8 cellular contexts compared by ENCODE assay signal in the genomic region with DNA sequence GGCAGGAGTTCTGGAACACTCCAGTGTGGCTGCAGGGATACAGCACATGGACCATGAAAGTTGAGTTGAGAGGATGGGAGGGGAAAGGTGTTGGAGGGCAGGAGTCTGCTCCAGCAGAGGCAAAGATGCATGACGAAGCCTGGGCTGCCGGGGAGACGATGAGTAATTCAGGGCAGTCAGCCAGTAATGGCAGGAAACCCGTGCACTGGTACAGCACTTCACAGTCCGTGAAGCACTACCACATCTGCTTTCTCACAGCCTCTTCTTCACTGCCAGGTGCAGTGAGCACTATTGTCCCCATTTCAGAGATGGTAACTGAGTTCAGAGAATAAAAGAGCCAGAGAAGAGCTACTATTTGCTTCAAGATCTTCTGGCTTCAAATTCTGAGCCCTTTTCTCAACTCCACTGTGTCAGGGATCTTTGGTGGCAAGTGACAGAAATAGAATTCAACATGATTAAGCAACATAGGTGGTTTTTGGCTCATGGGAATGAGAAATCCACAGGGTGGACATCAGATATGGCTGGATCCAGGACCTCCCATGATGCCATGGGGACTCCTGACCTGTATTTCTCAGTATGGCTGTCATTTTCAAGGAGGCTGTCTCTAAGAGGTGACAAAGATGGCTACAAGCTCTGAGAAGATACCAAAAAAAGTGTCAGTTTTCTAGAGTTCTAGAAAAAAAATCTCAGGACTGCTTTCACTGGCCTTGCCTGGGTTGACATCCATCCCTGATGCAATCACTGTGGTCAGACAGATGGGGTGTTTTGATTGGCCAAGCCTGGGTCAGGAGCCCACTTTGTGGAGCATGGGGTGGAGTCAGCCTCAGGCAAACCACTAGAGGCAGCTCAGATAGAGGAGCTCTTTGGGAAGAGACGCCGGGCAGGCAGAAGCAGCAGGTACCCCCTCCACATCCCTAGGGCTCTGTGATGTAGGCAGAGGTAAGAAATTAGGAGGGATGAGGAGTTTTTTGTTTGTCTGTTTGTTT. TPM values are rescaled to one million over a fixed set of nuclear protein-coding genes. Genes with fewer than 3 reads are reported as not detected.
DNase-seq lines count a peak whose midpoint lies in the region; ATAC-seq and TF ChIP-seq lines count a peak whose summit lies in the region.

No MANE protein-coding gene starts in this region.

- ATAC-seq in GM18502 (IDR thresholded peaks at IDR 0.05; ENCODE audit: poor library complexity, unreplicated experiment) (peak; percentile 76), HG02678 (IDR thresholded peaks at IDR 0.05; ENCODE audit: unreplicated experiment) (peak; percentile 71), sciatic nerve (no peak)

- POLR2A ChIA-PET in AG04449 (lab: Yijun Ruan, JAX), result no interaction called here

- peak; percentile 54 for DNase-seq in AG04449 (ENCODE audit: low read depth, low spot score)
- peak; percentile 27 for DNase-seq in NCI-H1436 treated with DMSO at 0.1 percent for 48 hours (lab: John Stamatoyannopoulos, UW)
- peak; percentile 76 to 79 for DNase-seq in activated CD4-positive, alpha-beta T cell treated with anti-CD3 and anti-CD28 coated beads for 4 hours
- DNase-seq in effector CD8-positive, alpha-beta T cell (lab: John Stamatoyannopoulos, UW), result peak; percentile 26
- DNase-seq in sciatic nerve (ENCODE audit: low spot score), result peak; percentile 60
- no peak for DNase-seq in midbrain (lab: John Stamatoyannopoulos, UW)

- no peak overlapping the region for H3K4me3 ChIP-seq in AG04449 (ENCODE audit: low read depth, low read length)

- CTCF ChIA-PET in AG04449 (lab: Yijun Ruan, JAX), result interaction anchor here (1.1 kb wide), 1 partner anchor 192 kb away, joined by 5 read pairs; no protein-coding TSS in a partner anchor

- intact Hi-C loops in sciatic nerve (cut with DNase I), result no loop called here

- TF ChIP-seq CTCF in AG04449 (IDR thresholded peaks at IDR 0.05; ENCODE audit: insufficient read depth, low read length, missing control alignments), result no peak

RNA-seq across cellular contexts. Expression of a gene that starts 24.7 kb away (rescaled TPM):
- total RNA-seq in sciatic nerve, result 1.7 TPM
